Comparison of ENCODE assay signal across 10 cellular contexts in genomic region chr17:68019336-68019674, GRCh38. TPM values are rescaled to one million over a fixed set of nuclear protein-coding genes. Genes with fewer than 3 reads are reported as not detected.
DNase-seq lines count a peak whose midpoint lies in the region; ATAC-seq, FAIRE-seq and TF ChIP-seq lines count a peak whose summit lies in the region.
"Had no signal": no experiment of that assay in that cellular context is flagged by ENCODE, and none has a peak within 500 bp of the region (broad histone marks: within the 10 kb centered on the region; RNA-seq: fewer than 3 reads in every experiment).

No MANE protein-coding gene starts in this region.

- CTCF ChIA-PET in A549 (lab: Yijun Ruan, JAX) (interaction anchor here (0.7 to 1.9 kb wide), 13 partner anchors 8 to 641 kb away, joined by 3 to 12 read pairs (median 5); partner anchors contain the start of gene KPNA2), GM10248 (lab: Yijun Ruan, JAX) (interaction anchor here (1.0 to 1.7 kb wide), 7 partner anchors 9 to 418 kb away, joined by 3 to 10 read pairs (median 4); partner anchors contain the start of gene KPNA2)

- peak overlapping the region; percentile 10; the same call in 1 of the 3 replicates for H3K4me3 ChIP-seq in A549
- H3K4me3 ChIP-seq in BE2C (ENCODE audit: low read depth, low read length): no peak overlapping the region

- peak overlapping the region; percentile 85 for H3K4me3 Mint-ChIP-seq in activated T-helper 17 cell treated with anti-CD3 and anti-CD28 coated beads, Interleukin-2, amount 50 U/mL, for 72 hours
- H3K4me3 Mint-ChIP-seq in naive thymus-derived CD8-positive, alpha-beta T cell: peak overlapping the region; percentile 77 to 95 (median 87)

- DNase-seq in A549 (ENCODE audit: low read depth in 1 of 2, low spot score in 1 of 2) (peak in 1 of 2 experiments; percentile 58), GM10248 (ENCODE audit: extremely low spot score) (no peak), AG20443 (ENCODE audit: low spot score) (no peak), BE2C (no peak)
- peak in 1 of 10 donors; percentile 19 for DNase-seq in naive thymus-derived CD8-positive, alpha-beta T cell

- 49% methylated on average over 9 of the region's 9 CpGs for WGBS in A549 (ENCODE audit: missing lambda C conversion rate)

- no peaks in the 10 kb centered on the region for H3K36me3 ChIP-seq in BE2C
- H3K36me3 ChIP-seq: ovary had no signal

- POLR2A ChIA-PET in A549 (lab: Yijun Ruan, JAX) (interaction anchor here (0.7 to 1.9 kb wide), 8 partner anchors 9 to 439 kb away, joined by 3 to 21 read pairs (median 9); partner anchors contain the start of genes C17orf58, KPNA2 and WIPI1), GM10248 (lab: Yijun Ruan, JAX) (interaction anchor here (1.1 to 1.2 kb wide), 2 partner anchors 17 to 23 kb away, joined by 3 to 5 read pairs; partner anchors contain the start of gene C17orf58)
- POLR2A ChIA-PET in naive thymus-derived CD8-positive, alpha-beta T cell (lab: Charles Lee): interaction anchor here (0.7 to 2.7 kb wide), 6 partner anchors 12 to 164 kb away, joined by 3 to 13 read pairs (median 4); partner anchors contain the start of genes C17orf58 and KPNA2

- no peak for TF ChIP-seq POLR2A in A549 (IDR thresholded peaks at IDR 0.05; ENCODE audit: low read length)

- peaks cover 9% of the 10 kb centered on the region; the same call in 2 of the 3 replicates for H3K4me1 ChIP-seq in A549
- no peaks in the 10 kb centered on the region for H3K4me1 ChIP-seq in BE2C
- H3K4me1 ChIP-seq: foreskin keratinocyte had no signal

- H3K36me3 Mint-ChIP-seq in activated T-helper 17 cell treated with anti-CD3 and anti-CD28 coated beads, Interleukin-2, amount 50 U/mL, for 72 hours (ENCODE audit: low read depth): peaks cover 14% of the 10 kb centered on the region
- peaks cover 0 to 3% (median 2%) of the 10 kb centered on the region in 3 donors for H3K36me3 Mint-ChIP-seq in naive thymus-derived CD8-positive, alpha-beta T cell

- H3K4me2 ChIP-seq in A549: peak overlapping the region; percentile 64

- no peaks in the 10 kb centered on the region for H3K9me3 Mint-ChIP-seq in activated T-helper 17 cell treated with anti-CD3 and anti-CD28 coated beads, Interleukin-2, amount 50 U/mL, for 72 hours
- H3K9me3 Mint-ChIP-seq in naive thymus-derived CD8-positive, alpha-beta T cell: peaks cover 0 to 5% (median 0%) of the 10 kb centered on the region in 9 donors

- H3K9me3 ChIP-seq in A549: no peaks in the 10 kb centered on the region
- no peaks in the 10 kb centered on the region for H3K9me3 ChIP-seq in BE2C
- H3K9me3 ChIP-seq: ovary had no signal

- peaks cover 6% of the 10 kb centered on the region for H3K4me1 Mint-ChIP-seq in activated T-helper 17 cell treated with anti-CD3 and anti-CD28 coated beads, Interleukin-2, amount 50 U/mL, for 72 hours
- peaks cover 14 to 24% (median 17%) of the 10 kb centered on the region in 4 donors for H3K4me1 Mint-ChIP-seq in naive thymus-derived CD8-positive, alpha-beta T cell

- peak overlapping the region; percentile 100 for H3K27ac Mint-ChIP-seq in activated T-helper 17 cell treated with anti-CD3 and anti-CD28 coated beads, Interleukin-2, amount 50 U/mL, for 72 hours
- H3K27ac Mint-ChIP-seq in naive thymus-derived CD8-positive, alpha-beta T cell: peak overlapping the region in 7 of 10 donors; percentile 85 to 100 (median 93)

- peak; percentile 2 to 10; a peak in 4 of 6 replicates for ATAC-seq in A549
- ATAC-seq in GM18909 (IDR thresholded peaks at IDR 0.05; ENCODE audit: poor library complexity, unreplicated experiment): peak; percentile 1
- ATAC-seq in activated T-helper 17 cell treated with anti-CD3 and anti-CD28 coated beads, Interleukin-2, amount 50 U/mL, for 72 hours (replicated peaks): no peak
- ATAC-seq in naive thymus-derived CD8-positive, alpha-beta T cell: no peak
- no peak for ATAC-seq in GM18498 (IDR thresholded peaks at IDR 0.05; ENCODE audit: unreplicated experiment)

- H3K27ac ChIP-seq in A549: no peak overlapping the region

- no peaks in the 10 kb centered on the region for H3K27me3 ChIP-seq in BE2C
- H3K27me3 ChIP-seq: foreskin keratinocyte, ovary had no signal

- H3K27me3 Mint-ChIP-seq in activated T-helper 17 cell treated with anti-CD3 and anti-CD28 coated beads, Interleukin-2, amount 50 U/mL, for 72 hours: no peaks in the 10 kb centered on the region
- peaks cover 0 to 3% (median 0%) of the 10 kb centered on the region in 5 donors for H3K27me3 Mint-ChIP-seq in naive thymus-derived CD8-positive, alpha-beta T cell

- FAIRE-seq in A549 (lab: Jason Lieb, UNC): no peak

- TF ChIP-seq RAD21 in A549 (conservative IDR thresholded peaks at IDR 0.05 in 1 of 2, IDR thresholded peaks at IDR 0.05 in 1 of 2): no peak; a peak in 1 of 5 replicates

- no peak for TF ChIP-seq EP300 in A549 (IDR thresholded peaks at IDR 0.05)

- TF ChIP-seq CTCF in A549 (IDR thresholded peaks at IDR 0.05): no peak
- no peak for TF ChIP-seq CTCF in GM10248 (IDR thresholded peaks at IDR 0.05; ENCODE audit: control extremely low read depth, extremely low read depth, low read depth, missing control alignments)
- no peak for TF ChIP-seq CTCF in BE2C (IDR thresholded peaks at IDR 0.05; ENCODE audit: low read depth, low read length)

TF ChIP-seq in A549, 52 proteins besides CTCF, POLR2A, EP300 and RAD21:
- 0 out of 2 replicates have a peak, but pooled peaks have one; percentile 36 for TF ChIP-seq FOSB (CRISPR knock-in tag; IDR thresholded peaks at IDR 0.05)
- TF ChIP-seq CHD4 (IDR thresholded peaks at IDR 0.05; ENCODE audit: borderline replicate concordance): 0 out of 2 replicates have a peak, but pooled peaks have one; percentile 61
- TF ChIP-seq BCL3 (IDR thresholded peaks at IDR 0.05): no peak

RNA-seq across cellular contexts. Expression of gene KPNA2, which starts 16.2 kb away (rescaled TPM):
- polyA plus RNA-seq in A549 (2011; rRNA removed): 382 and 429 TPM in 2 replicates
- 307 and 329 TPM in 2 replicates for polyA plus RNA-seq in A549 (2012; cell fraction: cytosol; rRNA removed)
- polyA plus RNA-seq in A549 (2012; cell fraction: nucleus; rRNA removed): 276 and 345 TPM in 2 replicates
- polyA plus RNA-seq in A549 (2017; fragmentation: RNase III; extraction: RNeasy Plus Mini Kit Qiagen cat#74134 plus additional on column Dnase treatment): 614 to 826 TPM (median 700 TPM) in 3 replicates
- polyA minus RNA-seq in A549 (2011; rRNA and poly(A)+ RNA removed): 495 and 508 TPM in 2 replicates
- total RNA-seq in activated T-helper 17 cell treated with anti-CD3 and anti-CD28 coated beads, Interleukin-2, amount 50 U/mL, for 72 hours: 100 to 1,000 TPM; 136 to 227 TPM
- 10 to 100 TPM in 1 of 2 experiments, 1 to 10 TPM in 1; 8.9 to 10.2 TPM for total RNA-seq in naive thymus-derived CD8-positive, alpha-beta T cell
- 10 to 100 TPM; 13.7 to 17.0 (median 15.9) TPM for polyA plus RNA-seq in naive thymus-derived CD8-positive, alpha-beta T cell
- polyA plus RNA-seq in BE2C (2012; ENCODE audit: insufficient read depth, insufficient read length, low read depth): 95.7 TPM

RNA-seq across cellular contexts. Expression of gene C17orf58, which starts 23.0 kb away (rescaled TPM):
- 18.4 and 20.0 TPM in 2 replicates for polyA plus RNA-seq in A549 (2011; rRNA removed)
- 18.1 and 22.4 TPM in 2 replicates for polyA plus RNA-seq in A549 (2012; cell fraction: cytosol; rRNA removed)
- polyA plus RNA-seq in A549 (2012; cell fraction: nucleus; rRNA removed): 7.9 and 8.5 TPM in 2 replicates
- 9.6 to 11.2 TPM (median 9.9 TPM) in 3 replicates for polyA plus RNA-seq in A549 (2017; fragmentation: RNase III; extraction: RNeasy Plus Mini Kit Qiagen cat#74134 plus additional on column Dnase treatment)
- 8.9 and 10.0 TPM in 2 replicates for polyA minus RNA-seq in A549 (2011; rRNA and poly(A)+ RNA removed)
- 10 to 100 TPM; 25.9 to 27.3 TPM for total RNA-seq in activated T-helper 17 cell treated with anti-CD3 and anti-CD28 coated beads, Interleukin-2, amount 50 U/mL, for 72 hours
- total RNA-seq in naive thymus-derived CD8-positive, alpha-beta T cell: under 1 TPM; 0.29 to 0.30 TPM
- polyA plus RNA-seq in naive thymus-derived CD8-positive, alpha-beta T cell: 1 to 10 TPM in 1 of 3 donors, under 1 TPM in 1, not detected in 1; 0.61 to 1.0 TPM
- polyA plus RNA-seq in BE2C (2012; ENCODE audit: insufficient read depth, insufficient read length, low read depth): 10.9 TPM

Comparison
In these comparisons a context has a peak if more than half of its experiments do, and no peak if none do; other contexts are left out.
1. ATAC-seq: peak in A549 (2 of 2) and GM18909 (single experiment); none in activated T-helper 17 cell treated with anti-CD3 and anti-CD28 coated beads, Interleukin-2, amount 50 U/mL, for 72 hours (single experiment), naive thymus-derived CD8-positive, alpha-beta T cell (0 of 2) and GM18498 (single experiment).
2. RNA of gene KPNA2, which starts 16.2 kb away (total RNA-seq): 136 to 227 TPM in activated T-helper 17 cell treated with anti-CD3 and anti-CD28 coated beads, Interleukin-2, amount 50 U/mL, for 72 hours; 8.9 to 10.2 TPM in naive thymus-derived CD8-positive, alpha-beta T cell; every median in the first group is over 10 times any median in the second.
3. RNA of gene C17orf58, which starts 23.0 kb away (total RNA-seq): 25.9 to 27.3 TPM in activated T-helper 17 cell treated with anti-CD3 and anti-CD28 coated beads, Interleukin-2, amount 50 U/mL, for 72 hours; 0.29 to 0.30 TPM in naive thymus-derived CD8-positive, alpha-beta T cell; every median in the first group is over 10 times any median in the second.